Comparison of ENCODE assay signal across 27 cellular contexts in genomic region chr6:44801188-44801587, GRCh38.
"Had no signal": no experiment of that assay in that cellular context is flagged by ENCODE, and none has a peak within 500 bp of the region (broad histone marks: within the 10 kb centered on the region; RNA-seq: fewer than 3 reads in every experiment).

No MANE protein-coding gene starts in this region.

- H3K4me1 Mint-ChIP-seq: activated CD4-positive, alpha-beta T cell treated with anti-CD3 and anti-CD28 coated beads for 36 hours; activated CD8-positive, alpha-beta memory T cell treated with anti-CD3 and anti-CD28 coated beads, Interleukin-2, amount 10 ng/mL, durations not matched to agents 7 days and 5 days; naive B cell had no signal

- FAIRE-seq: keratinocyte had no signal

- H3K9me3 ChIP-seq: testis, transverse colon had no signal

- H3K36me3 Mint-ChIP-seq: activated CD8-positive, alpha-beta memory T cell treated with anti-CD3 and anti-CD28 coated beads, Interleukin-2, amount 10 ng/mL, durations not matched to agents 7 days and 5 days; activated naive CD4-positive, alpha-beta T cell treated with anti-CD3 and anti-CD28 coated beads, Interleukin-2, amount 50 U/mL, for 72 hours; brain; mesothelial cell of epicardium; naive B cell had no signal

- H3K27ac Mint-ChIP-seq: activated CD4-positive, alpha-beta T cell treated with anti-CD3 and anti-CD28 coated beads for 36 hours; activated CD8-positive, alpha-beta memory T cell treated with anti-CD3 and anti-CD28 coated beads, Interleukin-2, amount 10 ng/mL, durations not matched to agents 7 days and 5 days; activated CD8-positive, alpha-beta T cell treated with anti-CD3 and anti-CD28 coated beads, Interleukin-2, amount 10 ng/mL, durations not matched to agents 7 days and 5 days; activated naive CD4-positive, alpha-beta T cell treated with anti-CD3 and anti-CD28 coated beads, Interleukin-2, amount 50 U/mL, for 72 hours; activated T-helper 2 cell treated with anti-CD3 and anti-CD28 coated beads, Interferon-gamma antibody, Interleukin-2, Interleukin-4, amounts not matched to agents 10 μg/mL and 5 μg/mL and 100 μg/mL, durations not matched to agents 14 hours and 24 hours and 36 hours; mesothelial cell of epicardium; naive B cell had no signal

- H3K9me3 Mint-ChIP-seq: activated T-helper 2 cell treated with anti-CD3 and anti-CD28 coated beads, Interferon-gamma antibody, Interleukin-2, Interleukin-4, amounts not matched to agents 10 μg/mL and 5 μg/mL and 100 μg/mL, durations not matched to agents 14 hours and 24 hours and 36 hours; brain; mesothelial cell of epicardium; naive B cell had no signal

- H3K4me3 ChIP-seq: cardiac muscle cell, coronary artery, dorsolateral prefrontal cortex, testis, transverse colon had no signal

- H3K4me3 Mint-ChIP-seq: activated CD4-positive, alpha-beta T cell treated with anti-CD3 and anti-CD28 coated beads for 36 hours; activated CD8-positive, alpha-beta memory T cell treated with anti-CD3 and anti-CD28 coated beads, Interleukin-2, amount 10 ng/mL, durations not matched to agents 7 days and 5 days; activated CD8-positive, alpha-beta T cell treated with anti-CD3 and anti-CD28 coated beads, Interleukin-2, amount 10 ng/mL, durations not matched to agents 7 days and 5 days; mesothelial cell of epicardium; naive B cell had no signal

- H3K27me3 ChIP-seq: testis, transverse colon had no signal

- DNase-seq: activated CD4-positive, alpha-beta T cell treated with anti-CD3 and anti-CD28 coated beads for 36 hours; activated CD4-positive, CD25-positive, alpha-beta regulatory T cell; activated CD8-positive, alpha-beta memory T cell treated with anti-CD3 and anti-CD28 coated beads, Interleukin-2, amount 10 ng/mL, durations not matched to agents 7 days and 5 days; activated CD8-positive, alpha-beta T cell treated with anti-CD3 and anti-CD28 coated beads, Interleukin-2, amount 10 ng/mL, durations not matched to agents 7 days and 5 days; activated T-cell treated with anti-CD3 and anti-CD28 coated beads, Interleukin-2, amount 50 U/mL, for 48 hours; aorta; dorsolateral prefrontal cortex; effector memory CD4-positive, alpha-beta T cell; head of caudate nucleus; hippocampal formation; left cardiac atrium; mammary epithelial cell; naive B cell; occipital lobe; posterior cingulate gyrus; stimulated activated CD4-positive, alpha-beta T cell treated with anti-CD3 and anti-CD28 coated beads, Interleukin-2, amount 100 ng/mL, for 48 hours; stimulated activated naive CD8-positive, alpha-beta T cell treated with anti-CD3 and anti-CD28 coated beads, Interleukin-15, Interleukin-2, amounts not matched to agents 100 U/mL and 50 U/mL, for 24 hours; T-helper 2 cell; testis; transverse colon had no signal

- H3K27ac ChIP-seq: cardiac muscle cell, coronary artery, dorsolateral prefrontal cortex, testis, transverse colon had no signal

- H3K36me3 ChIP-seq: cardiac muscle cell, transverse colon had no signal

- ATAC-seq: activated CD4-positive, alpha-beta T cell treated with anti-CD3 and anti-CD28 coated beads for 36 hours; activated CD8-positive, alpha-beta memory T cell treated with anti-CD3 and anti-CD28 coated beads, Interleukin-2, amount 10 ng/mL, durations not matched to agents 7 days and 5 days; activated CD8-positive, alpha-beta T cell treated with anti-CD3 and anti-CD28 coated beads, Interleukin-2, amount 10 ng/mL, durations not matched to agents 7 days and 5 days; activated naive CD4-positive, alpha-beta T cell treated with anti-CD3 and anti-CD28 coated beads, Interleukin-2, amount 50 U/mL, for 72 hours; stimulated activated naive CD8-positive, alpha-beta T cell treated with anti-CD3 and anti-CD28 coated beads, Interleukin-15, Interleukin-2, amounts not matched to agents 100 U/mL and 50 U/mL, for 24 hours had no signal
